In genomic region chrX:153400146-153401132, GRCh38 we compare ENCODE assay signal across 8 cellular contexts. TPM values are rescaled to one million over a fixed set of nuclear protein-coding genes. Genes with fewer than 3 reads are reported as not detected.
DNase-seq lines count a peak whose midpoint lies in the region; ATAC-seq and TF ChIP-seq lines count a peak whose summit lies in the region.

No MANE protein-coding gene starts in this region.

- peaks cover 0 to 2% (median 0%) of the 10 kb centered on the region in 7 donors for H3K9me3 Mint-ChIP-seq in CD4-positive, CD25-positive, alpha-beta regulatory T cell
- no peaks in the 10 kb centered on the region for H3K9me3 Mint-ChIP-seq in activated naive CD8-positive, alpha-beta T cell treated with anti-CD3 and anti-CD28 coated beads, Interleukin-2, amount 50 U/mL, for 24 hours
- H3K9me3 Mint-ChIP-seq in stimulated activated naive CD8-positive, alpha-beta T cell treated with anti-CD3 and anti-CD28 coated beads, Interleukin-15, amount 100 ng/mL, for 72 hours: no peaks in the 10 kb centered on the region

- H3K27ac ChIP-seq in CD4-positive, CD25-positive, alpha-beta regulatory T cell (ENCODE audit: insufficient read depth, low read length, poor library complexity, severe bottlenecking): no peak overlapping the region

- H3K4me3 ChIP-seq in CD4-positive, CD25-positive, alpha-beta regulatory T cell (ENCODE audit: low read depth, low read length): no peak overlapping the region
- no peak overlapping the region for H3K4me3 ChIP-seq in HFF-Myc (replicated peaks; ENCODE audit: low read depth, low read length)

- peak in 2 of 3 donors; percentile 20 to 55 for DNase-seq in CD4-positive, CD25-positive, alpha-beta regulatory T cell
- no peak for DNase-seq in HFF-Myc (ENCODE audit: extremely low read depth, low read depth)
- peak; percentile 66 for DNase-seq in activated naive CD8-positive, alpha-beta T cell treated with anti-CD3 and anti-CD28 coated beads, Interleukin-2, amount 50 U/mL, for 24 hours
- DNase-seq in left colon: peak in 1 of 2 donors; percentile 50
- DNase-seq in stimulated activated naive CD8-positive, alpha-beta T cell treated with anti-CD3 and anti-CD28 coated beads, Interleukin-15, amount 100 ng/mL, for 72 hours: peak; percentile 63 to 64
- DNase-seq in glomerular visceral epithelial cell (ENCODE audit: extremely low spot score): no peak

- peaks cover 0 to 6% (median 0%) of the 10 kb centered on the region in 4 donors for H3K4me1 Mint-ChIP-seq in CD4-positive, CD25-positive, alpha-beta regulatory T cell
- no peaks in the 10 kb centered on the region for H3K4me1 Mint-ChIP-seq in activated naive CD8-positive, alpha-beta T cell treated with anti-CD3 and anti-CD28 coated beads, Interleukin-2, amount 50 U/mL, for 24 hours
- peaks cover 8% of the 10 kb centered on the region for H3K4me1 Mint-ChIP-seq in stimulated activated naive CD8-positive, alpha-beta T cell treated with anti-CD3 and anti-CD28 coated beads, Interleukin-15, amount 100 ng/mL, for 72 hours

- peak; percentile 82 for TF ChIP-seq CTCF in HFF-Myc (IDR thresholded peaks at IDR 0.05; ENCODE audit: low read depth, low read length, missing control alignments)

- H3K4me1 ChIP-seq in CD4-positive, CD25-positive, alpha-beta regulatory T cell (ENCODE audit: control insufficient read depth, insufficient read depth, low read length, poor library complexity, severe bottlenecking): no peaks in the 10 kb centered on the region

- no peak overlapping the region for H3K4me3 Mint-ChIP-seq in CD4-positive, CD25-positive, alpha-beta regulatory T cell
- H3K4me3 Mint-ChIP-seq in activated naive CD8-positive, alpha-beta T cell treated with anti-CD3 and anti-CD28 coated beads, Interleukin-2, amount 50 U/mL, for 24 hours: no peak overlapping the region
- no peak overlapping the region for H3K4me3 Mint-ChIP-seq in stimulated activated naive CD8-positive, alpha-beta T cell treated with anti-CD3 and anti-CD28 coated beads, Interleukin-15, amount 100 ng/mL, for 72 hours

- peaks cover 5% of the 10 kb centered on the region for H3K27me3 Mint-ChIP-seq in CD4-positive, CD25-positive, alpha-beta regulatory T cell
- H3K27me3 Mint-ChIP-seq in activated naive CD8-positive, alpha-beta T cell treated with anti-CD3 and anti-CD28 coated beads, Interleukin-2, amount 50 U/mL, for 24 hours: no peaks in the 10 kb centered on the region
- H3K27me3 Mint-ChIP-seq in stimulated activated naive CD8-positive, alpha-beta T cell treated with anti-CD3 and anti-CD28 coated beads, Interleukin-15, amount 100 ng/mL, for 72 hours: no peaks in the 10 kb centered on the region

- no peaks in the 10 kb centered on the region for H3K9me3 ChIP-seq in CD4-positive, CD25-positive, alpha-beta regulatory T cell (ENCODE audit: control insufficient read depth in 2 of 2, low read length in 2 of 2)

- H3K36me3 Mint-ChIP-seq in CD4-positive, CD25-positive, alpha-beta regulatory T cell: no peaks in the 10 kb centered on the region
- no peaks in the 10 kb centered on the region for H3K36me3 Mint-ChIP-seq in activated naive CD8-positive, alpha-beta T cell treated with anti-CD3 and anti-CD28 coated beads, Interleukin-2, amount 50 U/mL, for 24 hours (ENCODE audit: low read depth)

- H3K36me3 ChIP-seq in CD4-positive, CD25-positive, alpha-beta regulatory T cell (ENCODE audit: control insufficient read depth, insufficient read depth, low read length): no peaks in the 10 kb centered on the region

- intact Hi-C loops in left colon (cut with DNase I, micrococcal nuclease): no loop called here

- ATAC-seq in CD4-positive, CD25-positive, alpha-beta regulatory T cell (ENCODE audit: low read depth in 2 of 2): peak; percentile 46 to 60
- ATAC-seq in SK-N-SH treated with all-trans-retinoic acid at 6 μM for 48 hours (peak; percentile 85), left colon (peak; percentile 29), GM21381 (IDR thresholded peaks at IDR 0.05; ENCODE audit: unreplicated experiment) (no peak)
- ATAC-seq in activated naive CD8-positive, alpha-beta T cell treated with anti-CD3 and anti-CD28 coated beads, Interleukin-2, amount 50 U/mL, for 24 hours: peak; percentile 72
- peak; percentile 78 for ATAC-seq in stimulated activated naive CD8-positive, alpha-beta T cell treated with anti-CD3 and anti-CD28 coated beads, Interleukin-15, amount 100 ng/mL, for 72 hours

- no peaks in the 10 kb centered on the region for H3K27me3 ChIP-seq in CD4-positive, CD25-positive, alpha-beta regulatory T cell (ENCODE audit: control insufficient read depth, insufficient read depth, low read length)

- H3K27ac Mint-ChIP-seq in CD4-positive, CD25-positive, alpha-beta regulatory T cell: no peak overlapping the region
- H3K27ac Mint-ChIP-seq in activated naive CD8-positive, alpha-beta T cell treated with anti-CD3 and anti-CD28 coated beads, Interleukin-2, amount 50 U/mL, for 24 hours: no peak overlapping the region
- H3K27ac Mint-ChIP-seq in stimulated activated naive CD8-positive, alpha-beta T cell treated with anti-CD3 and anti-CD28 coated beads, Interleukin-15, amount 100 ng/mL, for 72 hours: no peak overlapping the region

TF ChIP-seq in SK-N-SH treated with all-trans-retinoic acid at 6 μM for 48 hours, 23 proteins besides CTCF, POLR2A, EP300 and RAD21:
- TF ChIP-seq ZNF8 (CRISPR knock-in tag; IDR thresholded peaks at IDR 0.05): no peak
- TF ChIP-seq OSR1 (CRISPR knock-in tag; IDR thresholded peaks at IDR 0.05): no peak
- TF ChIP-seq GLIS3 (CRISPR knock-in tag; IDR thresholded peaks at IDR 0.05): no peak
- TF ChIP-seq CSDC2 (CRISPR knock-in tag; IDR thresholded peaks at IDR 0.05): no peak
- no peak for TF ChIP-seq ZFP3 (CRISPR knock-in tag; IDR thresholded peaks at IDR 0.05)

RNA-seq across cellular contexts. Expression of gene PNMA6E, which starts 0.7 kb away (rescaled TPM):
- not detected for total RNA-seq in CD4-positive, CD25-positive, alpha-beta regulatory T cell
- not detected for polyA plus RNA-seq in CD4-positive, CD25-positive, alpha-beta regulatory T cell
- total RNA-seq in left colon: not detected

RNA-seq across cellular contexts. Expression of gene ZFP92, which starts 10.8 kb away (rescaled TPM):
- 0.22 TPM for total RNA-seq in CD4-positive, CD25-positive, alpha-beta regulatory T cell
- under 1 TPM in 3 of 4 donors, not detected in 1; 0.03 to 0.14 (median 0.06) TPM for polyA plus RNA-seq in CD4-positive, CD25-positive, alpha-beta regulatory T cell
- total RNA-seq in left colon: under 1 TPM; 0.18 to 0.50 TPM

RNA-seq across cellular contexts. Expression of gene TREX2, which starts 45.4 kb away (rescaled TPM):
- total RNA-seq in CD4-positive, CD25-positive, alpha-beta regulatory T cell: 3.8 TPM
- polyA plus RNA-seq in CD4-positive, CD25-positive, alpha-beta regulatory T cell: under 1 TPM; 0.30 to 1.00 (median 0.59) TPM
- under 1 TPM; 0.42 to 0.73 TPM for total RNA-seq in left colon

Comparison
In these comparisons a context has a peak if more than half of its experiments do, and no peak if none do; other contexts are left out.
1. DNase-seq: peak in CD4-positive, CD25-positive, alpha-beta regulatory T cell (2 of 3), activated naive CD8-positive, alpha-beta T cell treated with anti-CD3 and anti-CD28 coated beads, Interleukin-2, amount 50 U/mL, for 24 hours (single experiment) and stimulated activated naive CD8-positive, alpha-beta T cell treated with anti-CD3 and anti-CD28 coated beads, Interleukin-15, amount 100 ng/mL, for 72 hours (2 of 2); none in HFF-Myc (single experiment) and glomerular visceral epithelial cell (single experiment).